Comparison of ENCODE assay signal across 8 cellular contexts in genomic region chr4:58074382-58074781, GRCh38.
"Had no signal": no experiment of that assay in that cellular context is flagged by ENCODE, and none has a peak within 500 bp of the region (broad histone marks: within the 10 kb centered on the region; RNA-seq: fewer than 3 reads in every experiment).

No MANE protein-coding gene starts in this region.

- DNase-seq: GDM1, GF-D8 had no signal

- FAIRE-seq: G401.6, GM12878, GM12891, GM12892, GM18507, GM19239 had no signal

- H3K4me3 ChIP-seq: GM12878 had no signal

- ATAC-seq: GM12878 had no signal
